In genomic region chr12:88538697-88539096, GRCh38 we compare ENCODE assay signal across 27 cellular contexts. TPM values are rescaled to one million over a fixed set of nuclear protein-coding genes. Genes with fewer than 3 reads are reported as not detected.
"Had no signal": no experiment of that assay in that cellular context is flagged by ENCODE, and none has a peak within 500 bp of the region (broad histone marks: within the 10 kb centered on the region; RNA-seq: fewer than 3 reads in every experiment).

No MANE protein-coding gene starts in this region.

- ATAC-seq: naive thymus-derived CD8-positive, alpha-beta T cell; natural killer cell treated with Interleukin-12 subunit alpha and Interleukin-12 subunit beta and Interleukin-15 and Interleukin-18, amount 100 ng/mL, for 72 hours; pancreas; psoas muscle; right cardiac atrium; right lobe of liver; stimulated activated effector memory CD8-positive, alpha-beta T cell treated with anti-CD3 and anti-CD28 coated beads, Interleukin-12 subunit alpha, Interleukin-12 subunit beta, amount 100 ng/mL, for 72 hours; stimulated activated naive B cell treated with anti-CD40 and anti-IgM and Interleukin-4, amounts not matched to agents 10 μg/mL and 1 μg/mL and 100 μg/mL, for 72 hours had no signal

- DNase-seq: naive B cell; naive thymus-derived CD8-positive, alpha-beta T cell; nephron progenitor cell; nucleus accumbens; pancreas; psoas muscle; right cardiac atrium; right lobe of liver; stimulated activated CD4-positive, alpha-beta T cell treated with anti-CD3 and anti-CD28 coated beads, Interleukin-15, amount 100 ng/mL, for 24 hours; stimulated activated CD4-positive, alpha-beta T cell treated with anti-CD3 and anti-CD28 coated beads, Interleukin-2, amount 100 ng/mL, for 24 hours; stimulated activated CD4-positive, alpha-beta T cell treated with anti-CD3 and anti-CD28 coated beads, Interleukin-2, amount 100 ng/mL, for 48 hours; stimulated activated CD4-positive, alpha-beta T cell treated with anti-CD3 and anti-CD28 coated beads, Interleukin-4, amount 100 ng/mL, for 24 hours; stimulated activated naive B cell treated with anti-CD40 and anti-IgM and Interleukin-4, amounts not matched to agents 10 μg/mL and 1 μg/mL and 100 μg/mL, for 72 hours; stimulated activated naive CD4-positive, alpha-beta T cell treated with Interleukin-2 at 50 U/mL for 16 hours; stomach; trophoblast cell; upper lobe of left lung had no signal

- H3K27me3 ChIP-seq: neutrophil, pancreas, right lobe of liver, stomach, thyroid gland, tibial nerve, upper lobe of left lung had no signal

- H3K9me3 Mint-ChIP-seq: nephron progenitor cell had no signal

- H3K27ac ChIP-seq: neutrophil, pancreas, psoas muscle, right lobe of liver, stomach, thoracic aorta, thyroid gland, upper lobe of left lung had no signal

- H3K36me3 ChIP-seq: neutrophil, pancreas, right lobe of liver, thoracic aorta, thyroid gland had no signal

- H3K27me3 Mint-ChIP-seq: naive B cell; natural killer cell treated with Interleukin-12 subunit alpha and Interleukin-12 subunit beta and Interleukin-15 and Interleukin-18, amount 100 ng/mL, for 72 hours; stimulated activated naive B cell treated with anti-CD40 and anti-IgM and Interleukin-4, amounts not matched to agents 10 μg/mL and 1 μg/mL and 100 μg/mL, for 72 hours; stimulated activated naive CD8-positive, alpha-beta T cell treated with anti-CD3 and anti-CD28 coated beads, Interleukin-15, Interleukin-2, amounts not matched to agents 100 ng/mL and 50 ng/mL, for 24 hours had no signal

- H3K4me1 ChIP-seq: psoas muscle, right lobe of liver, thyroid gland had no signal

- H3K4me3 ChIP-seq: pancreas, psoas muscle, right lobe of liver, skin epidermis, stomach, thoracic aorta, thyroid gland, tibial nerve, upper lobe of left lung had no signal

- H3K4me3 Mint-ChIP-seq: naive B cell; naive thymus-derived CD8-positive, alpha-beta T cell; natural killer cell treated with Interleukin-12 subunit alpha and Interleukin-12 subunit beta and Interleukin-15 and Interleukin-18, amount 100 ng/mL, for 72 hours; nephron progenitor cell; neural crest cell; stimulated activated effector memory CD8-positive, alpha-beta T cell treated with anti-CD3 and anti-CD28 coated beads, Interleukin-12 subunit alpha, Interleukin-12 subunit beta, amount 100 ng/mL, for 72 hours; stimulated activated naive B cell treated with anti-CD40 and anti-IgM and Interleukin-4, amounts not matched to agents 10 μg/mL and 1 μg/mL and 100 μg/mL, for 72 hours; stimulated activated naive CD8-positive, alpha-beta T cell treated with anti-CD3 and anti-CD28 coated beads, Interleukin-15, Interleukin-2, amounts not matched to agents 100 ng/mL and 50 ng/mL, for 24 hours had no signal

- H3K4me1 Mint-ChIP-seq: naive B cell; naive thymus-derived CD8-positive, alpha-beta T cell; nephron progenitor cell; stimulated activated effector memory CD8-positive, alpha-beta T cell treated with anti-CD3 and anti-CD28 coated beads, Interleukin-12 subunit alpha, Interleukin-12 subunit beta, amount 100 ng/mL, for 72 hours; stimulated activated naive B cell treated with anti-CD40 and anti-IgM and Interleukin-4, amounts not matched to agents 10 μg/mL and 1 μg/mL and 100 μg/mL, for 72 hours had no signal

- H3K36me3 Mint-ChIP-seq: naive B cell; naive thymus-derived CD8-positive, alpha-beta T cell; natural killer cell treated with Interleukin-12 subunit alpha and Interleukin-12 subunit beta and Interleukin-15 and Interleukin-18, amount 100 ng/mL, for 72 hours; stimulated activated effector memory CD8-positive, alpha-beta T cell treated with anti-CD3 and anti-CD28 coated beads, Interleukin-12 subunit alpha, Interleukin-12 subunit beta, amount 100 ng/mL, for 72 hours; stimulated activated naive B cell treated with anti-CD40 and anti-IgM and Interleukin-4, amounts not matched to agents 10 μg/mL and 1 μg/mL and 100 μg/mL, for 72 hours had no signal

- H3K9me3 ChIP-seq: neutrophil, pancreas, psoas muscle, right lobe of liver, stomach, thoracic aorta, thyroid gland, tibial nerve, upper lobe of left lung had no signal

- H3K27ac Mint-ChIP-seq: naive B cell; naive thymus-derived CD8-positive, alpha-beta T cell; natural killer cell treated with Interleukin-12 subunit alpha and Interleukin-12 subunit beta and Interleukin-15 and Interleukin-18, amount 100 ng/mL, for 72 hours; nephron progenitor cell; progenitor cell of endocrine pancreas; stimulated activated effector memory CD8-positive, alpha-beta T cell treated with anti-CD3 and anti-CD28 coated beads, Interleukin-12 subunit alpha, Interleukin-12 subunit beta, amount 100 ng/mL, for 72 hours; stimulated activated naive B cell treated with anti-CD40 and anti-IgM and Interleukin-4, amounts not matched to agents 10 μg/mL and 1 μg/mL and 100 μg/mL, for 72 hours; stimulated activated naive CD8-positive, alpha-beta T cell treated with anti-CD3 and anti-CD28 coated beads, Interleukin-15, Interleukin-2, amounts not matched to agents 100 ng/mL and 50 ng/mL, for 24 hours had no signal

RNA-seq across cellular contexts. Expression of gene KITLG, which starts 41.6 kb away (rescaled TPM):
- total RNA-seq: natural killer cell treated with Interleukin-12 subunit alpha and Interleukin-12 subunit beta and Interleukin-15 and Interleukin-18, amount 100 ng/mL, for 72 hours had no signal
- polyA plus RNA-seq: naive thymus-derived CD8-positive, alpha-beta T cell had no signal
